13 cellular contexts compared by ENCODE assay signal in the genomic region with DNA sequence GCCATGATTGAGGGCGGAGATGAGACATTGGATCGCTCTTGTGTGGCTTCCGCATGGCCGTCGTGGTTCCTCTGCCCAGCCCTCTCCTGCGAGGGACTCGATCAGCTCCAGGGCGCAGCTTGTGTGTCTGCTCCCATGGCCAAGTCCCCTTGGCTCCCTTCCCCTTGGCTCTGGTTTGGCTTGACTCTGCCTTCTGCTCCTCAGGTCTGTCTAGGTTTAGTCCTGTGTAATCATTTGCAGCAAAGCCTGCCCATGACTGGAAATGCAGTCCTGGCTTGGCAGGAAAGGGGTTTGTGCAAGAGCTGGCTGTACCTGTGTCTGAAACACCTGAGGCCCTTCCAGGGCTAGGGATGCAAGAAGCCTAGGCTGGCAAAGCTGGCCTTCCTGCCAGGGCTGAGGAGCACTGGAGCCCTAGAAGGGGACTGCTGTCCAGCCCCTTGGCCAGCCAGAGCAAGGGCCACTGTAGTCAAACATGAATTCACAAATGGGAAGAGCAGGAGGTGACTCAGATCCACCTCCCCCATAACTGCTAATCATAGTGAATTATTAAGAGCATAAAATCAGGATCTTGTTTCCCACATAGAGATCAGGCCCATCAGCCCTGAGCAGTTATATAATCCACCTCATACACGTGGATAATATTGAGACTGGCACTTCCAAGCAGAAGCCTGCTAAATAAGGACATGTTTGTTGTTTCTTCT.
A peak's percentile ranks its signal among the peaks of the same experiment; 100 is the strongest.
DNase-seq lines count a peak whose midpoint lies in the region; ATAC-seq and TF ChIP-seq lines count a peak whose summit lies in the region.
"Had no signal": no experiment of that assay in that cellular context is flagged by ENCODE, and none has a peak within 500 bp of the region (broad histone marks: within the 10 kb centered on the region; RNA-seq: fewer than 3 reads in every experiment).

No MANE protein-coding gene starts in this region.

- CTCF ChIA-PET in HEK293 (lab: Yijun Ruan, JAX), result interaction anchor here (2.1 kb wide), 1 partner anchor 13 kb away, joined by 9 read pairs; no protein-coding TSS in a partner anchor

- H3K27me3 ChIP-seq in esophagus (ENCODE audit: control insufficient read depth in 1 of 2, insufficient read depth in 2 of 2, low read length in 2 of 2), result no peaks in the 10 kb centered on the region
- H3K27me3 ChIP-seq: brain microvascular endothelial cell had no signal

- no peak overlapping the region for H3K4me3 ChIP-seq in HEK293 (ENCODE audit: low read depth, low read length)
- peak overlapping the region in 1 of 2 donors; percentile 38 for H3K4me3 ChIP-seq in esophagus (ENCODE audit: low read depth in 1 of 2, low read length in 2 of 2)

- no peak for ATAC-seq in HG03469 (IDR thresholded peaks at IDR 0.05; ENCODE audit: unreplicated experiment)

- H3K4me1 ChIP-seq in HEK293 (ENCODE audit: control insufficient read depth, insufficient read depth, low read length), result no peaks in the 10 kb centered on the region
- H3K4me1 ChIP-seq in esophagus (ENCODE audit: control insufficient read depth in 2 of 2, insufficient read depth in 2 of 2, low read length in 1 of 2), result peaks cover 3 to 10% of the 10 kb centered on the region in 2 donors
- H3K4me1 ChIP-seq: Caco-2 had no signal

- H3K9me3 ChIP-seq in HEK293 (ENCODE audit: control insufficient read depth, insufficient read depth, low read depth, low read length) (no peaks in the 10 kb centered on the region), esophagus (ENCODE audit: control insufficient read depth in 2 of 2, insufficient read depth in 1 of 2, low read depth in 1 of 2, low read length in 1 of 2) (no peaks in the 10 kb centered on the region)
- H3K9me3 ChIP-seq: Caco-2 had no signal

- 54 to 55% methylated on average over 9 of the region's 9 CpGs for WGBS in esophagus, 2 donors

- POLR2A ChIA-PET in HEK293 (lab: Yijun Ruan, JAX), result no interaction called here

- H3K27ac ChIP-seq in HEK293 (ENCODE audit: extremely low read depth, low read depth, low read length) (no peak overlapping the region), esophagus (ENCODE audit: low read depth in 2 of 2, low read length in 1 of 2) (peak overlapping the region; percentile 68 to 93)
- H3K27ac ChIP-seq: brain microvascular endothelial cell had no signal

- H3K36me3 ChIP-seq in HEK293 (ENCODE audit: control insufficient read depth in 2 of 2, insufficient read depth in 1 of 2, low read length in 2 of 2) (no peaks in the 10 kb centered on the region), esophagus (ENCODE audit: control insufficient read depth in 2 of 2, insufficient read depth in 2 of 2, low read length in 1 of 2) (peaks cover 2% of the 10 kb centered on the region in 2 donors)
- H3K36me3 ChIP-seq: brain microvascular endothelial cell had no signal

- DNase-seq in NCI-H774 (lab: John Stamatoyannopoulos, UW) (peak; percentile 75), renal cortical epithelial cell (ENCODE audit: low read depth) (peak; percentile 46), NCI-H524 (lab: John Stamatoyannopoulos, UW) (no peak), 8988T (no peak), A172 (ENCODE audit: low spot score) (no peak)
- DNase-seq: activated T-cell treated with anti-CD3 and anti-CD28 coated beads, Interleukin-2, amount 50 U/mL, for 24 hours; brain microvascular endothelial cell; Caco-2; KG1; stimulated activated CD8-positive, alpha-beta memory T cell treated with anti-CD3 and anti-CD28 coated beads, Interleukin-4, amount 100 ng/mL, for 48 hours had no signal

- TF ChIP-seq CTCF in HEK293 (tag by site-specific recombination; IDR thresholded peaks at IDR 0.05), result no peak

TF ChIP-seq in HEK293, 187 proteins besides CTCF, POLR2A, EP300 and RAD21:
- peak; percentile 39; the same call in 1 of the 2 replicates for TF ChIP-seq ZBTB17 (tag by site-specific recombination; IDR thresholded peaks at IDR 0.05)
- TF ChIP-seq ZNF791 (tag by site-specific recombination; IDR thresholded peaks at IDR 0.05), result no peak
- TF ChIP-seq ZNF324 (tag by site-specific recombination; IDR thresholded peaks at IDR 0.05), result no peak
TF ChIP-seq in HEK293: peak in this region for 1.

Comparison
In these comparisons a context has a peak if more than half of its experiments do, and no peak if none do; other contexts are left out.
1. DNase-seq: peak in NCI-H774 (single experiment) and renal cortical epithelial cell (single experiment); none in NCI-H524 (0 of 2), 8988T (single experiment) and A172 (single experiment).